In the genomic region with DNA sequence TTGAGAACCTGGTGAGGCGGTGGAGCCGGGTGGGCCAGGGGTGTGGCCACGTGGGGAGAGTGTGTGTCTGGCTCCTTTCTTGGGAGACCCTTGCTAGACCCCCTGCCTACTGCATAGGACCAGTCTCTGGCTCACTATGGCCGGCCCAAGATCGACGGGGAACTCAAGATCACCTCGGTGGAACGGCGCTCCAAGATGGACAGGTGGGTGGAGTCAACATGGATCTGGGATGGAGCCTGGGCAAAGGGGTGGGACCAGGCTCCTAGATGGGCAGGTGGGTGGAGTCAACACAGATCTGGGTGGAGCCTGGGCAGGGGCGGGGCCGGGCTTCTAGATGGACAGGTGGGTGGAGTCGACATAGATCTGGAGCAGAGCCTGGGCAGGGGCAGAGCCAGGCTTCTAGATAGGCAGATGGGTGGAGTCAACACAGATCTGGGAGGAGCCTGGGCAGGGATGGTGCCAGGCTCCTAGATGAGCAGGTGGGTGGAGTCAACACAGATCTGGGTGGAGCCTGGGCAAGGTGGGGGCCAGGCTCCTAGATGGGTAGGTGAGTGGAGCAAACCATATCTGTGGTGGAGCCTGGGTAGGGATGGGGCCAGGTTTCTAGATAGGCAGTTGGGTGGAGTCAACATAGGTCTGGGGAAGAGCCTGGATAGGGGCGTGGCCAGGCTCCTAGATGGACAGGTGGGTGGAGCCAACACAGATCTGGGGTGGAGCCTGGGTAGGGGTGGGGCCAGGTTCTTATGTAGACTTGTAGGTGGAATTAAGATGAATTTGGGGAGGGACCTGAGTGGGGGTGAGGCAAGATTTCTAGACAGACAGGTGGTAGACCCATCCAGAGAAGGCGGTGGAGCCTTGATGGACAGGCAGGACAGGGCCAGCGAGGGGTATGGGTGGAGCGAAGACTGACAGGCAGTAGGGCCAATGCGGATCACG, we compare ENCODE assay signal across 8 cellular contexts. TPM values are rescaled to one million over a fixed set of nuclear protein-coding genes. Genes with fewer than 3 reads are reported as not detected.
DNase-seq lines count a peak whose midpoint lies in the region; ATAC-seq and TF ChIP-seq lines count a peak whose summit lies in the region.

No MANE protein-coding gene starts in this region.

- peaks cover 73% of the 10 kb centered on the region for H3K36me3 Mint-ChIP-seq in T-helper 1 cell treated with Interleukin-12 subunit alpha and Interleukin-12 subunit beta and Interleukin-4 antibody, amounts not matched to agents 30 μg/mL and 1 μg/mL, for 36 hours (ENCODE audit: low read depth)

- H3K4me3 ChIP-seq in iPS DF 6.9 (ENCODE audit: low read length) (no peak overlapping the region), testis (no peak overlapping the region)

- peaks cover 20% of the 10 kb centered on the region for H3K4me1 Mint-ChIP-seq in T-helper 1 cell treated with Interleukin-12 subunit alpha and Interleukin-12 subunit beta and Interleukin-4 antibody, amounts not matched to agents 30 μg/mL and 1 μg/mL, for 36 hours (ENCODE audit: low read depth)

- no peak for TF ChIP-seq POLR2A in testis (IDR thresholded peaks at IDR 0.05)

- peak overlapping the region; percentile 31 for H3K27ac Mint-ChIP-seq in T-helper 1 cell treated with Interleukin-12 subunit alpha and Interleukin-12 subunit beta and Interleukin-4 antibody, amounts not matched to agents 30 μg/mL and 1 μg/mL, for 36 hours

- H3K27me3 ChIP-seq in iPS DF 6.9 (ENCODE audit: control insufficient read depth, insufficient read depth, low read length) (no peaks in the 10 kb centered on the region), testis (no peaks in the 10 kb centered on the region)

- H3K4me1 ChIP-seq in iPS DF 6.9 (ENCODE audit: control insufficient read depth, insufficient read depth, low read length) (no peaks in the 10 kb centered on the region), testis (no peaks in the 10 kb centered on the region)

- H3K27ac ChIP-seq in iPS DF 6.9 (ENCODE audit: low read length) (no peak overlapping the region), testis (no peak overlapping the region)

- WGBS in iPS DF 6.9 (ENCODE audit: insufficient coverage, insufficient read length): no CpG with 5 or more reads among the region's 18 CpGs
- 55 to 61% methylated on average over 18 of the region's 18 CpGs for WGBS in testis, 2 donors

- no peak overlapping the region for H3K4me3 Mint-ChIP-seq in T-helper 1 cell treated with Interleukin-12 subunit alpha and Interleukin-12 subunit beta and Interleukin-4 antibody, amounts not matched to agents 30 μg/mL and 1 μg/mL, for 36 hours

- no peaks in the 10 kb centered on the region for H3K9me3 Mint-ChIP-seq in T-helper 1 cell treated with Interleukin-12 subunit alpha and Interleukin-12 subunit beta and Interleukin-4 antibody, amounts not matched to agents 30 μg/mL and 1 μg/mL, for 36 hours

- intact Hi-C loops in testis (cut with DNase I; ENCODE audit: low total_unique reads) (no loop called here), left colon (cut with DNase I, micrococcal nuclease) (no loop called here)

- ATAC-seq in left colon: no peak

- no peaks in the 10 kb centered on the region for H3K27me3 Mint-ChIP-seq in T-helper 1 cell treated with Interleukin-12 subunit alpha and Interleukin-12 subunit beta and Interleukin-4 antibody, amounts not matched to agents 30 μg/mL and 1 μg/mL, for 36 hours (ENCODE audit: low read depth)

- H3K36me3 ChIP-seq in iPS DF 6.9 (ENCODE audit: control insufficient read depth, insufficient read depth, low read length): no peaks in the 10 kb centered on the region
- no peaks in the 10 kb centered on the region for H3K36me3 ChIP-seq in testis (ENCODE audit: low read depth, missing control alignments)

- H3K9me3 ChIP-seq in iPS DF 6.9 (ENCODE audit: control insufficient read depth, insufficient read depth, low read length) (no peaks in the 10 kb centered on the region), testis (no peaks in the 10 kb centered on the region)

- DNase-seq in activated naive CD4-positive, alpha-beta T cell treated with Interleukin-2 at 50 U/mL for 16 hours: peak; percentile 32
- DNase-seq in activated naive CD4-positive, alpha-beta T cell (lab: John Stamatoyannopoulos, UW): no peak
- DNase-seq in iPS DF 6.9 (ENCODE audit: low read depth, low spot score): peak; percentile 55
- peak; percentile 56 for DNase-seq in testis
- DNase-seq in NCI-H2171 treated with DMSO at 0.1 percent for 48 hours (lab: John Stamatoyannopoulos, UW): no peak
- no peak for DNase-seq in left colon
- DNase-seq in GF-D8 (lab: John Stamatoyannopoulos, UW): no peak

- TF ChIP-seq CTCF in testis (IDR thresholded peaks at IDR 0.05): no peak

RNA-seq across cellular contexts. Expression of a gene that starts 56.5 kb away (rescaled TPM):
- total RNA-seq in testis: 1 to 10 TPM; 1.1 to 4.5 TPM
- polyA plus RNA-seq in testis (ENCODE audit: insufficient read depth, low read depth, low replicate concordance): 8.9 TPM
- total RNA-seq in left colon: 1 to 10 TPM; 8.2 to 8.5 TPM

RNA-seq across cellular contexts. Expression of a gene that starts 58.4 kb away (rescaled TPM):
- total RNA-seq in testis (1 to 10 TPM; 1.4 to 5.0 TPM), left colon (under 1 TPM; 0.24 to 0.92 TPM)
- polyA plus RNA-seq in testis (ENCODE audit: insufficient read depth, low read depth, low replicate concordance): 1.5 TPM

Comparison
In these comparisons a context has a peak if more than half of its experiments do, and no peak if none do; other contexts are left out.
1. DNase-seq: peak in activated naive CD4-positive, alpha-beta T cell treated with Interleukin-2 at 50 U/mL for 16 hours (single experiment), iPS DF 6.9 (single experiment) and testis (single experiment); none in activated naive CD4-positive, alpha-beta T cell (0 of 4), NCI-H2171 treated with DMSO at 0.1 percent for 48 hours (single experiment), left colon (0 of 2) and GF-D8 (single experiment).